Comparison of ENCODE assay signal across 10 cellular contexts in genomic region chr13:114066956-114067355, GRCh38.
DNase-seq lines count a peak whose midpoint lies in the region; ATAC-seq and TF ChIP-seq lines count a peak whose summit lies in the region.
"Had no signal": no experiment of that assay in that cellular context is flagged by ENCODE, and none has a peak within 500 bp of the region (broad histone marks: within the 10 kb centered on the region; RNA-seq: fewer than 3 reads in every experiment).

No MANE protein-coding gene starts in this region.

- H3K9me3 ChIP-seq in heart left ventricle: no peaks in the 10 kb centered on the region
- H3K9me3 ChIP-seq in lung (ENCODE audit: control insufficient read depth in 2 of 2, insufficient read depth in 1 of 2, low read length in 1 of 2): no peaks in the 10 kb centered on the region
- H3K9me3 ChIP-seq in transverse colon: no peaks in the 10 kb centered on the region

- H3K4me3 ChIP-seq in heart left ventricle: no peak overlapping the region
- no peak overlapping the region for H3K4me3 ChIP-seq in lung
- no peak overlapping the region for H3K4me3 ChIP-seq in transverse colon

- intact Hi-C loops in heart left ventricle (cut with DNase I) (loop anchor here in 3 of 10 donors (5.0 to 10.0 kb wide), 3 partner anchors 55 to 68 kb away; partner anchors contain the start of gene RASA3 (in 2 of the 3)), left cardiac atrium (cut with DNase I) (loop anchor here in 1 of 2 donors (5.0 kb wide), 1 partner anchor 50 kb away; no protein-coding TSS in a partner anchor), transverse colon (cut with DNase I; ENCODE audit: low total_unique reads) (loop anchor here (5.0 kb wide), 1 partner anchor 60 kb away; no protein-coding TSS in a partner anchor)

- POLR2A ChIA-PET in T-cell (lab: Charles Lee): interaction anchor here in 1 of 2 donors (0.6 kb wide), 1 partner anchor 44 kb away, joined by 3 read pairs; no protein-coding TSS in a partner anchor

- ATAC-seq in heart left ventricle (no peak), left cardiac atrium (no peak), T-cell (replicated peaks in 1 of 4) (no peak), lung (ENCODE audit: insufficient read depth, low FRiP score) (no peak), HG03139 (IDR thresholded peaks at IDR 0.05; ENCODE audit: unreplicated experiment) (no peak)

- no peaks in the 10 kb centered on the region for H3K27me3 Mint-ChIP-seq in T-cell

- H3K4me1 ChIP-seq in heart left ventricle (peaks cover 0 to 70% (median 50%) of the 10 kb centered on the region in 12 donors), lung (ENCODE audit: control insufficient read depth in 2 of 2, insufficient read depth in 2 of 2, low read length in 2 of 2) (peaks cover 3 to 18% of the 10 kb centered on the region in 2 donors), transverse colon (peaks cover 49 to 65% (median 52%) of the 10 kb centered on the region in 4 donors)

- peaks cover 15% of the 10 kb centered on the region for H3K36me3 Mint-ChIP-seq in T-cell

- TF ChIP-seq EP300 in transverse colon (IDR thresholded peaks at IDR 0.05; ENCODE audit: low read depth): no peak

- peak in 3 of 5 donors; percentile 16 to 48 (median 21) for DNase-seq in heart left ventricle
- no peak for DNase-seq in left cardiac atrium
- DNase-seq in T-cell: no peak
- no peak for DNase-seq in lung (ENCODE audit: low spot score)
- no peak for DNase-seq in transverse colon
- no peak for DNase-seq in amniotic stem cell (lab: John Stamatoyannopoulos, UW)
- DNase-seq in NCI-H526 treated with DMSO at 0.1 percent for 48 hours (lab: John Stamatoyannopoulos, UW): no peak
- DNase-seq: activated CD4-positive, alpha-beta T cell treated with anti-CD3 and anti-CD28 coated beads, Interleukin-2, amount 50 U/mL, for 4 hours; NCI-H1105 had no signal

- TF ChIP-seq POLR2A in heart left ventricle (IDR thresholded peaks at IDR 0.05) (no peak), transverse colon (IDR thresholded peaks at IDR 0.05) (no peak)

- H3K27me3 ChIP-seq in heart left ventricle: no peaks in the 10 kb centered on the region
- H3K27me3 ChIP-seq in lung (ENCODE audit: control insufficient read depth, insufficient read depth): no peaks in the 10 kb centered on the region
- no peaks in the 10 kb centered on the region for H3K27me3 ChIP-seq in transverse colon

- H3K27ac ChIP-seq in heart left ventricle: peak overlapping the region in 10 of 12 donors; percentile 19 to 99 (median 82)
- H3K27ac ChIP-seq in lung (ENCODE audit: low read depth in 1 of 2, low read length in 1 of 2): peak overlapping the region; percentile 28 to 41
- H3K27ac ChIP-seq in transverse colon: peak overlapping the region; percentile 92 to 99 (median 95)

- H3K36me3 ChIP-seq in heart left ventricle (peaks cover 0 to 11% (median 0%) of the 10 kb centered on the region in 9 donors), lung (ENCODE audit: control insufficient read depth in 2 of 2, insufficient read depth in 2 of 2, low read length in 2 of 2) (no peaks in the 10 kb centered on the region), transverse colon (no peaks in the 10 kb centered on the region)

- no peak for TF ChIP-seq CTCF in heart left ventricle (IDR thresholded peaks at IDR 0.05)
- no peak for TF ChIP-seq CTCF in lung (IDR thresholded peaks at IDR 0.05; ENCODE audit: control extremely low read depth, extremely low read depth)
- no peak for TF ChIP-seq CTCF in transverse colon (IDR thresholded peaks at IDR 0.05)

- 93 to 100% (median 97%) methylated on average over 3 to 7 of the region's 7 CpGs for WGBS in heart left ventricle, 4 donors
- 54 to 72% methylated on average over 7 of the region's 7 CpGs for WGBS in lung, 2 donors
- 82% methylated on average over 5 of the region's 7 CpGs; no CpG with 5 or more reads in 1 of the 2 donors for WGBS in transverse colon (ENCODE audit: low coverage in 1 of 2), 2 donors

- peak overlapping the region; percentile 95 to 96 for H3K27ac Mint-ChIP-seq in T-cell

- peaks cover 69 to 72% (median 71%) of the 10 kb centered on the region in 3 donors for H3K4me1 Mint-ChIP-seq in T-cell

- H3K4me3 Mint-ChIP-seq in T-cell: peak overlapping the region; percentile 68 to 75 (median 68)

- H3K9me3 Mint-ChIP-seq in T-cell: no peaks in the 10 kb centered on the region

- in situ Hi-C loops in transverse colon (cut with MboI; ENCODE audit: low pct_ligation_motif_present in 1 of 4, low pct_unique_long_range_greater_than_20kb in 1 of 4, low sequenced_read_pairs in 3 of 4): no loop called here

- CTCF ChIA-PET in T-cell (lab: Charles Lee): no interaction called here

Comparison
In these comparisons a context has a peak if more than half of its experiments do, and no peak if none do; other contexts are left out.
1. DNase-seq: peak in heart left ventricle (3 of 5); none in left cardiac atrium (single experiment), T-cell (0 of 34), lung (single experiment), transverse colon (single experiment), amniotic stem cell (single experiment) and NCI-H526 treated with DMSO at 0.1 percent for 48 hours (single experiment).
2. H3K27ac ChIP-seq: peak in every context shown above with its lines; median percentile 95 in transverse colon; 82 in heart left ventricle; 34 in lung.